ENCODE assay signal across 13 cellular contexts in the genomic region with DNA sequence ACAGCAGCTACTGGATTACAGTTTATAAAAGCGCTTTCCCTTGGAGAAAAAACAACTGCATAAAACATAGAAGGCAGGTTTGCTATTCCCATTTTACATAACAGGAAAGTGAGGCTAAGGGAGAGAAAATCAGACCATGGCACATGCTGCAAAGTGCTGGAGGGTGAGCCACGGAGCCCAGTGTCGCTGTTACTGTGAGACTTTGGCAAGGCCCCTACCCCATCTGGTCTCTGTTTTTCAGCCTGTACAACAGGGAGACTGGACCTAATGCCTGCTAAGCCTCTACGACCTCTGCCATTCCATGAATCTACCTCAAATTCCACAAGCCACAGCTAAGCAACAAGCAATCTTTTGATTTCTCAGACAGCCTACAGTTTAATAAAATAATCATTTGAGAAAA.
A peak's percentile ranks its signal among the peaks of the same experiment; 100 is the strongest.
DNase-seq lines count a peak whose midpoint lies in the region; ATAC-seq and TF ChIP-seq lines count a peak whose summit lies in the region.
"Had no signal": no experiment of that assay in that cellular context is flagged by ENCODE, and none has a peak within 500 bp of the region (broad histone marks: within the 10 kb centered on the region; RNA-seq: fewer than 3 reads in every experiment).

No MANE protein-coding gene starts in this region.

- no peaks in the 10 kb centered on the region for H3K9me3 Mint-ChIP-seq in GM23338
- H3K9me3 Mint-ChIP-seq in stimulated activated naive B cell treated with anti-CD40 and anti-IgM and Interleukin-4, amounts not matched to agents 10 μg/mL and 1 μg/mL and 100 μg/mL, for 72 hours: no peaks in the 10 kb centered on the region
- H3K9me3 Mint-ChIP-seq: CD4-positive, alpha-beta T cell had no signal

- H3K27ac Mint-ChIP-seq in GM23338: no peak overlapping the region
- H3K27ac Mint-ChIP-seq in stimulated activated naive B cell treated with anti-CD40 and anti-IgM and Interleukin-4, amounts not matched to agents 10 μg/mL and 1 μg/mL and 100 μg/mL, for 72 hours: no peak overlapping the region
- H3K27ac Mint-ChIP-seq: B cell; CD4-positive, alpha-beta T cell had no signal

- no peak overlapping the region for H3K4me3 ChIP-seq in Karpas-422 (ENCODE audit: low read length)
- H3K4me3 ChIP-seq in GM23338: no peak overlapping the region
- H3K4me3 ChIP-seq: GM12878 had no signal

- H3K27me3 ChIP-seq in Karpas-422 (ENCODE audit: low read length) (no peaks in the 10 kb centered on the region), GM23338 (ENCODE audit: insufficient read depth) (no peaks in the 10 kb centered on the region)

- H3K79me2 ChIP-seq in Karpas-422 (ENCODE audit: low read length) (no peaks in the 10 kb centered on the region), GM23338 (replicated peaks; ENCODE audit: insufficient read depth) (no peaks in the 10 kb centered on the region)

- peaks cover 2% of the 10 kb centered on the region for H3K27me3 Mint-ChIP-seq in GM23338 (ENCODE audit: insufficient read depth, low read depth, poor library complexity)
- peaks cover 9 to 18% of the 10 kb centered on the region in 2 donors for H3K27me3 Mint-ChIP-seq in stimulated activated naive B cell treated with anti-CD40 and anti-IgM and Interleukin-4, amounts not matched to agents 10 μg/mL and 1 μg/mL and 100 μg/mL, for 72 hours

- H2AFZ ChIP-seq in Karpas-422 (ENCODE audit: low read length) (0 out of 2 replicates have a peak overlapping the region, but pooled peaks have one; percentile 2), GM23338 (no peak overlapping the region)

- H3K36me3 Mint-ChIP-seq in GM23338 (ENCODE audit: low read depth): no peaks in the 10 kb centered on the region
- H3K36me3 Mint-ChIP-seq in stimulated activated naive B cell treated with anti-CD40 and anti-IgM and Interleukin-4, amounts not matched to agents 10 μg/mL and 1 μg/mL and 100 μg/mL, for 72 hours: no peaks in the 10 kb centered on the region

- H4K20me1 ChIP-seq in Karpas-422 (ENCODE audit: insufficient read depth, low read depth, low read length) (no peaks in the 10 kb centered on the region), GM23338 (replicated peaks; ENCODE audit: insufficient read depth) (no peaks in the 10 kb centered on the region)

- in situ Hi-C loops in G401 (cut with HindIII; ENCODE audit: low sequenced_read_pairs): no loop called here

- peak; percentile 92 for DNase-seq in G401 (ENCODE audit: low spot score)
- DNase-seq in Karpas-422: no peak
- peak; percentile 6 for DNase-seq in mucosa of gallbladder (ENCODE audit: low spot score)
- no peak for DNase-seq in GM23338 (ENCODE audit: low spot score)
- no peak for DNase-seq in stimulated activated naive B cell treated with anti-CD40 and anti-IgM and Interleukin-4, amounts not matched to agents 10 μg/mL and 1 μg/mL and 100 μg/mL, for 72 hours
- DNase-seq: Calu3; CD4-positive, alpha-beta T cell; DMS 273 treated with DMSO at 0.1 percent for 48 hours had no signal

- H3K9ac ChIP-seq in Karpas-422 (ENCODE audit: low read length): no peak overlapping the region

- no peak for TF ChIP-seq CTCF in GM23338 (conservative IDR thresholded peaks at IDR 0.05; ENCODE audit: low read depth in 2 of 2)

- H3K4me1 ChIP-seq in Karpas-422 (ENCODE audit: low read length) (peaks cover 12% of the 10 kb centered on the region), GM23338 (ENCODE audit: insufficient read depth) (no peaks in the 10 kb centered on the region)

- no peaks in the 10 kb centered on the region for H3F3A ChIP-seq in GM23338 (replicated peaks; ENCODE audit: low read depth)

- no peaks in the 10 kb centered on the region for H3K9me3 ChIP-seq in Karpas-422 (ENCODE audit: low read length)

- H3K27ac ChIP-seq in Karpas-422 (ENCODE audit: low read length) (no peak overlapping the region), cingulate gyrus (ENCODE audit: low read depth, low read length) (peak overlapping the region; percentile 54), GM23338 (ENCODE audit: low read depth) (no peak overlapping the region)

- ATAC-seq in GM23338 (no peak), HG02798 (IDR thresholded peaks at IDR 0.05; ENCODE audit: poor library complexity, unreplicated experiment) (no peak)
- ATAC-seq in stimulated activated naive B cell treated with anti-CD40 and anti-IgM and Interleukin-4, amounts not matched to agents 10 μg/mL and 1 μg/mL and 100 μg/mL, for 72 hours (replicated peaks): no peak
- ATAC-seq: GM12878, HCT116 had no signal

- H3K4me3 Mint-ChIP-seq in GM23338: no peak overlapping the region
- H3K4me3 Mint-ChIP-seq in stimulated activated naive B cell treated with anti-CD40 and anti-IgM and Interleukin-4, amounts not matched to agents 10 μg/mL and 1 μg/mL and 100 μg/mL, for 72 hours: no peak overlapping the region
- H3K4me3 Mint-ChIP-seq: B cell; CD4-positive, alpha-beta T cell had no signal

- H3K4me2 ChIP-seq in Karpas-422 (ENCODE audit: low read depth, low read length, poor library complexity, severe bottlenecking): no peak overlapping the region
- no peak overlapping the region for H3K4me2 ChIP-seq in GM23338

- H3K9me2 ChIP-seq in Karpas-422 (replicated peaks; ENCODE audit: insufficient read depth, low read length) (no peaks in the 10 kb centered on the region), GM23338 (ENCODE audit: insufficient read depth) (no peaks in the 10 kb centered on the region)

- H3K36me3 ChIP-seq in Karpas-422 (ENCODE audit: insufficient read depth, low read length): no peaks in the 10 kb centered on the region
- no peaks in the 10 kb centered on the region for H3K36me3 ChIP-seq in GM23338 (ENCODE audit: insufficient read depth)

- H3K4me1 Mint-ChIP-seq in GM23338: no peaks in the 10 kb centered on the region
- H3K4me1 Mint-ChIP-seq in stimulated activated naive B cell treated with anti-CD40 and anti-IgM and Interleukin-4, amounts not matched to agents 10 μg/mL and 1 μg/mL and 100 μg/mL, for 72 hours: no peaks in the 10 kb centered on the region
- H3K4me1 Mint-ChIP-seq: B cell had no signal

TF ChIP-seq in GM23338, 12 proteins besides CTCF, POLR2A, EP300 and RAD21 (continues in another document):
- TF ChIP-seq ZNF331 (CRISPR knock-in tag; IDR thresholded peaks at IDR 0.05; ENCODE audit: low read depth) (no peak), STAT1 (IDR thresholded peaks at IDR 0.05; ENCODE audit: unreplicated experiment) (no peak), EZH2 (IDR thresholded peaks at IDR 0.05; ENCODE audit: low read depth, unreplicated experiment) (no peak), ZNF114 (CRISPR knock-in tag; IDR thresholded peaks at IDR 0.05) (no peak)
- TF ChIP-seq, protein P1, sequence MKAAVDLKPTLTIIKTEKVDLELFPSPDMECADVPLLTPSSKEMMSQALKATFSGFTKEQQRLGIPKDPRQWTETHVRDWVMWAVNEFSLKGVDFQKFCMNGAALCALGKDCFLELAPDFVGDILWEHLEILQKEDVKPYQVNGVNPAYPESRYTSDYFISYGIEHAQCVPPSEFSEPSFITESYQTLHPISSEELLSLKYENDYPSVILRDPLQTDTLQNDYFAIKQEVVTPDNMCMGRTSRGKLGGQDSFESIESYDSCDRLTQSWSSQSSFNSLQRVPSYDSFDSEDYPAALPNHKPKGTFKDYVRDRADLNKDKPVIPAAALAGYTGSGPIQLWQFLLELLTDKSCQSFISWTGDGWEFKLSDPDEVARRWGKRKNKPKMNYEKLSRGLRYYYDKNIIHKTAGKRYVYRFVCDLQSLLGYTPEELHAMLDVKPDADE (IDR thresholded peaks at IDR 0.05): no peak

Comparison
In these comparisons a context has a peak if more than half of its experiments do, and no peak if none do; other contexts are left out.
1. DNase-seq: peak in G401 (single experiment) and mucosa of gallbladder (single experiment); none in Karpas-422 (single experiment), GM23338 (single experiment) and stimulated activated naive B cell treated with anti-CD40 and anti-IgM and Interleukin-4, amounts not matched to agents 10 μg/mL and 1 μg/mL and 100 μg/mL, for 72 hours (single experiment).